In genomic region chr6:39608652-39609345, GRCh38 we compare ENCODE assay signal across 15 cellular contexts.
DNase-seq lines count a peak whose midpoint lies in the region; ATAC-seq lines count a peak whose summit lies in the region.
"Had no signal": no experiment of that assay in that cellular context is flagged by ENCODE, and none has a peak within 500 bp of the region (broad histone marks: within the 10 kb centered on the region; RNA-seq: fewer than 3 reads in every experiment).

No MANE protein-coding gene starts in this region.

- ATAC-seq in GM18907 (IDR thresholded peaks at IDR 0.05; ENCODE audit: unreplicated experiment), result peak; percentile 88
- peak; percentile 81 for ATAC-seq in GM21529 (IDR thresholded peaks at IDR 0.05; ENCODE audit: unreplicated experiment)
- ATAC-seq in HG03097 (IDR thresholded peaks at IDR 0.05; ENCODE audit: low FRiP score, unreplicated experiment), result peak; percentile 68
- ATAC-seq: activated CD8-positive, alpha-beta memory T cell treated with anti-CD3 and anti-CD28 coated beads, Interleukin-2, amount 10 ng/mL, durations not matched to agents 7 days and 5 days; WTC11 had no signal

- peak; percentile 25 for DNase-seq in kidney glomerular epithelial cell (lab: John Stamatoyannopoulos, UW)
- no peak for DNase-seq in stimulated activated CD4-positive, alpha-beta T cell treated with anti-CD3 and anti-CD28 coated beads, Interleukin-4, amount 100 ng/mL, for 4 hours
- no peak for DNase-seq in SKM-1 (lab: John Stamatoyannopoulos, UW; ENCODE audit: unreplicated experiment)
- DNase-seq in SHP77 treated with DMSO at 0.1 percent for 48 hours (lab: John Stamatoyannopoulos, UW), result no peak
- DNase-seq in stimulated activated CD4-positive, alpha-beta T cell treated with anti-CD3 and anti-CD28 coated beads, Interleukin-12 subunit alpha, Interleukin-12 subunit beta, amount 100 ng/mL, for 4 hours, result no peak
- DNase-seq: activated CD8-positive, alpha-beta memory T cell treated with anti-CD3 and anti-CD28 coated beads, Interleukin-2, amount 10 ng/mL, durations not matched to agents 7 days and 5 days; activated naive CD4-positive, alpha-beta T cell treated with anti-CD3 and anti-CD28 coated beads, Interleukin-2, amount 10 ng/mL, durations not matched to agents 7 days and 5 days; foreskin fibroblast; HCEC 1CT; immature natural killer cell; NCI-H2171 treated with DMSO at 0.1 percent for 48 hours had no signal
